ENCODE assay signal across 8 cellular contexts in the genomic region with DNA sequence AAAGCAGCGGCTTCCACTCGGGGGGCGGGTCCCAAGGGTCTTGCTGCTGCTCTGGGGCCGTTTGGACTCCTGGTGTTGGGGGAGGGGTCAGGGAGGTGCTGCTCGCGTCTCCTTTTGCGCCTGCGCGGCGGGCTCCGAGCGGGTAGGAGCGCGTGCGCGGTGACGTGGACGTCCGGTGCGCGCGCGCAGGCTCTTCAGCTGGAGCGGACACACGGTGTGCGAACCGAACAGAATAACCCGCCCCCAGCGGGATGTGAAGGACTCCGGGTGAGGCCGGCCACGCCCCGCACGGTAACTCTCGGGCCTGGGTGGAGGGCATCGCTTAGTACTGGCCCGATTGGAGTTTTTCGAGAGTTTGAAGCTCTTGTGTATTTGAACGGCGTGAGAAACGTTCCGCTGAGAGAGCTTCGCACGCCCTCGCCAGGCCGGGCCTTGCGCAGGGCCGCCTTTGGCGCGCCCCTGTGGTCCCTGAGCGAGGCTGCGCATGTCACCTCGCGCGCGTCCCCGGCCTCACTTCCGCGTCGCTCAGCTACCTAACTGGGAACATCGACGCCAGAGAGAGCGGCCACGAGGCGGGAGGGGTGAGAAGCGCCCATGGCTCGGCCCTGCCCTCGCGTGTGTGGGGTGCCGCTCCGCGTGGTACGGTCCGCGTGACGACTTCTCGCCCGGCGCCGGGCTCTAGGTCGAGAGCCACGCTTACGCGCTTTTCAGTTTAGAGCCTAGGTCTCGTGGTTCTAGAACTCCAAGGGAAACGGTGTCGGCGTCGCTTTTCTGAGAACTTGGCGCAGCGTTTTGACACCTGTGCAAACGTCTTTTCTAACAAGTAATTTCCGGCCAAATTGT. TPM values are rescaled to one million over a fixed set of nuclear protein-coding genes. Genes with fewer than 3 reads are reported as not detected.
A peak's percentile ranks its signal among the peaks of the same experiment; 100 is the strongest.
DNase-seq lines count a peak whose midpoint lies in the region; ATAC-seq and TF ChIP-seq lines count a peak whose summit lies in the region.

MGA (plus strand) TSS at position 171 of the 843 bp plus-strand sequence.

- H3K9me3 Mint-ChIP-seq in activated CD4-positive, alpha-beta T cell treated with anti-CD3 and anti-CD28 coated beads, Interleukin-2, amount 10 ng/mL, durations not matched to agents 24 days and 14 days = peaks cover 11% of the 10 kb centered on the region

- peak within 1 kb of the TSS; percentile 88 for H3K4me3 Mint-ChIP-seq in activated CD4-positive, alpha-beta T cell treated with anti-CD3 and anti-CD28 coated beads, Interleukin-2, amount 10 ng/mL, durations not matched to agents 24 days and 14 days

- H3K4me1 Mint-ChIP-seq in activated CD4-positive, alpha-beta T cell treated with anti-CD3 and anti-CD28 coated beads, Interleukin-2, amount 10 ng/mL, durations not matched to agents 24 days and 14 days = peaks cover 30% of the 10 kb centered on the region

- H3K36me3 Mint-ChIP-seq in activated CD4-positive, alpha-beta T cell treated with anti-CD3 and anti-CD28 coated beads, Interleukin-2, amount 10 ng/mL, durations not matched to agents 24 days and 14 days (ENCODE audit: low read depth) = peaks cover 13% of the 10 kb centered on the region

- H3K27ac Mint-ChIP-seq in activated CD4-positive, alpha-beta T cell treated with anti-CD3 and anti-CD28 coated beads, Interleukin-2, amount 10 ng/mL, durations not matched to agents 24 days and 14 days = peak within 1 kb of the TSS; percentile 89

- peaks cover 18% of the 10 kb centered on the region for H3K27me3 Mint-ChIP-seq in activated CD4-positive, alpha-beta T cell treated with anti-CD3 and anti-CD28 coated beads, Interleukin-2, amount 10 ng/mL, durations not matched to agents 24 days and 14 days

- TF ChIP-seq CTCF in AG09309 (IDR thresholded peaks at IDR 0.05; ENCODE audit: control insufficient read depth, insufficient read depth, low read depth, low read length, missing control alignments) = no peak

- peak within 1 kb of the TSS; percentile 71 for H3K4me3 ChIP-seq in AG09309 (ENCODE audit: control insufficient read depth, low read depth, low read length)

- ATAC-seq in GM18907 (IDR thresholded peaks at IDR 0.05; ENCODE audit: unreplicated experiment) (peak; percentile 75), HG03139 (IDR thresholded peaks at IDR 0.05; ENCODE audit: unreplicated experiment) (peak; percentile 57), left lobe of liver (peak; percentile 84)

- peak; percentile 62 for DNase-seq in AG09309 (ENCODE audit: low read depth)
- peak; percentile 88 for DNase-seq in NCI-H2227 treated with DMSO at 0.1 percent for 48 hours (lab: John Stamatoyannopoulos, UW)
- peak; percentile 97 for DNase-seq in activated CD4-positive, alpha-beta T cell treated with anti-CD3 and anti-CD28 coated beads, Interleukin-2, amount 10 ng/mL, durations not matched to agents 24 days and 14 days
- peak; percentile 75 for DNase-seq in dedifferentiated amniotic fluid mesenchymal stem cell (ENCODE audit: extremely low spot score)
- DNase-seq in left lobe of liver (ENCODE audit: low spot score) = peak; percentile 88
- DNase-seq in stimulated activated CD4-positive, alpha-beta T cell treated with anti-CD3 and anti-CD28 coated beads, Interleukin-2, amount 100 ng/mL, for 4 hours (ENCODE audit: low read depth) = peak; percentile 88

- intact Hi-C loops in activated CD4-positive, alpha-beta T cell treated with anti-CD3 and anti-CD28 coated beads, Interleukin-2, amount 10 ng/mL, durations not matched to agents 24 days and 14 days (cut with micrococcal nuclease) = loop anchor here (1.0 to 5.0 kb wide), 4 partner anchors 30 to 612 kb away; partner anchors contain the start of genes GANC and TMEM87A

RNA-seq across cellular contexts. Expression of gene MGA, which starts in this region (rescaled TPM):
- 36.0 and 37.7 TPM in 2 replicates for total RNA-seq in activated CD4-positive, alpha-beta T cell treated with anti-CD3 and anti-CD28 coated beads, Interleukin-2, amount 10 ng/mL, durations not matched to agents 24 days and 14 days
- 10.7 TPM for total RNA-seq in left lobe of liver

Comparison
In these comparisons a context has a peak if more than half of its experiments do, and no peak if none do; other contexts are left out.
1. Peak in every context shown above with its lines: DNase-seq, ATAC-seq and H3K4me3 ChIP-seq.